In genomic region chr3:36578418-36578817, GRCh38 we compare ENCODE assay signal across 4 cellular contexts.
DNase-seq lines count a peak whose midpoint lies in the region; ATAC-seq, FAIRE-seq and TF ChIP-seq lines count a peak whose summit lies in the region.
"Not testable (repeated sequence)": the region's sequence is repeated elsewhere in the genome, so short reads cannot be mapped to it uniquely, and the experiment has no call there.

No MANE protein-coding gene starts in this region.

- H2AFZ ChIP-seq in DND-41 (ENCODE audit: low read depth, low read length); K562 (ENCODE audit: low read depth, low read length): not testable (repeated sequence)

- not testable (repeated sequence) for H3K9ac ChIP-seq in DND-41 (ENCODE audit: low read depth, low read length); K562 (ENCODE audit: insufficient read depth in 1 of 2, low read depth in 2 of 2, low read length in 2 of 2)

- not testable (repeated sequence) for ATAC-seq in DND-41 (ENCODE audit: insufficient read depth, low read depth); K562

- H3K9me3 ChIP-seq in DND-41 (ENCODE audit: insufficient read depth, low read length, severe bottlenecking); K562 (replicated peaks; ENCODE audit: control insufficient read depth, insufficient read depth, low read depth, low read length): not testable (repeated sequence)

- not testable (repeated sequence) for H4K20me1 ChIP-seq in DND-41 (ENCODE audit: insufficient read depth, low read length); K562 (replicated peaks; ENCODE audit: control insufficient read depth, insufficient read depth, low read length)

- H3K36me3 ChIP-seq in DND-41 (ENCODE audit: insufficient read depth, low read length); K562 (ENCODE audit: control insufficient read depth, insufficient read depth, low read length): not testable (repeated sequence)

- in situ Hi-C loops in KBM-7 (cut with MboI; ENCODE audit: low pct_unique_long_range_greater_than_20kb, low sequenced_read_pairs); K562 (cut with MboI): not testable (repeated sequence)

- not testable (repeated sequence) for BruUV-seq in K562 (replicated peaks; lab: Mats Ljungman, UMichigan)

- WGBS in K562 (ENCODE audit: insufficient coverage, low coverage, missing lambda C conversion rate) = 0% methylated on average over 4 of the region's 4 CpGs

- DNase-seq in DND-41 = peak; percentile 6
- peak; percentile 8 for DNase-seq in KBM-7
- peak; percentile 26 for DNase-seq in OCI-M1 (lab: John Stamatoyannopoulos, UW)
- peak in 1 of 4 experiments; percentile 2 for DNase-seq in K562 (ENCODE audit: extremely low read depth in 1 of 4, low spot score in 3 of 4)

- H3K4me1 ChIP-seq in DND-41 (ENCODE audit: insufficient read depth, low read length); K562 (replicated peaks in 1 of 2; ENCODE audit: control insufficient read depth in 2 of 2, insufficient read depth in 2 of 2, low read length in 2 of 2): not testable (repeated sequence)

- CTCF ChIA-PET in K562 (lab: Yijun Ruan, JAX; ENCODE audit: low intra/inter-chr PET ratio) = not testable (repeated sequence)

- TF ChIP-seq CTCF in DND-41 (IDR thresholded peaks at IDR 0.05; ENCODE audit: borderline replicate concordance, extremely low read depth, low read length, poor library complexity, severe bottlenecking); K562 (IDR thresholded peaks at IDR 0.05 in 2 of 3, conservative IDR thresholded peaks at IDR 0.05 in 1 of 3; ENCODE audit: insufficient read depth in 2 of 3, low read depth in 1 of 3, low read length in 3 of 3): not testable (repeated sequence)

- FAIRE-seq in K562 (lab: Jason Lieb, UNC) = not testable (repeated sequence)

- H3K27me3 ChIP-seq in DND-41 (ENCODE audit: insufficient read depth, low read length, poor library complexity); K562 (ENCODE audit: control insufficient read depth in 2 of 2, insufficient read depth in 2 of 2, low read length in 2 of 2): not testable (repeated sequence)

- not testable (repeated sequence) for H3K9me1 ChIP-seq in K562 (ENCODE audit: control insufficient read depth, insufficient read depth, low read length)

- intact Hi-C loops in K562 (cut with micrococcal nuclease) = not testable (repeated sequence)

- TF ChIP-seq RAD21 in K562 (CRISPR knock-in tag; conservative IDR thresholded peaks at IDR 0.05 in 1 of 2, IDR thresholded peaks at IDR 0.05 in 1 of 2) = not testable (repeated sequence)

- H3K79me2 ChIP-seq in DND-41 (ENCODE audit: insufficient read depth, low read length); K562 (ENCODE audit: control insufficient read depth, insufficient read depth, low read length): not testable (repeated sequence)

- not testable (repeated sequence) for TF ChIP-seq POLR2A in K562 (conservative IDR thresholded peaks at IDR 0.05)

- TF ChIP-seq EP300 in K562 (IDR thresholded peaks at IDR 0.05; ENCODE audit: low read length) = not testable (repeated sequence)

- POLR2A ChIA-PET in K562 (lab: Yijun Ruan, JAX) = not testable (repeated sequence)

- not testable (repeated sequence) for H3K27ac ChIP-seq in DND-41 (ENCODE audit: low read length); K562 (ENCODE audit: extremely low read depth, low read depth, low read length)

- not testable (repeated sequence) for H3K4me2 ChIP-seq in DND-41 (ENCODE audit: insufficient read depth, low read length); K562 (ENCODE audit: insufficient read depth, low read length)

- not testable (repeated sequence) for H3K4me3 ChIP-seq in DND-41 (ENCODE audit: low read depth in 1 of 2, low read length in 2 of 2); K562

TF ChIP-seq in K562, 482 proteins besides CTCF, POLR2A, EP300 and RAD21:
- TF ChIP-seq CBX5 (IDR thresholded peaks at IDR 0.05; ENCODE audit: borderline replicate concordance, low read depth) = peak; percentile 56; the same call in 1 of the 2 replicates
- peak in 1 of 2 experiments; percentile 50; a peak in 1 of 3 replicates for TF ChIP-seq CBX3 (IDR thresholded peaks at IDR 0.05; ENCODE audit: borderline replicate concordance in 1 of 2, low read length in 2 of 2)
